In the genomic region with DNA sequence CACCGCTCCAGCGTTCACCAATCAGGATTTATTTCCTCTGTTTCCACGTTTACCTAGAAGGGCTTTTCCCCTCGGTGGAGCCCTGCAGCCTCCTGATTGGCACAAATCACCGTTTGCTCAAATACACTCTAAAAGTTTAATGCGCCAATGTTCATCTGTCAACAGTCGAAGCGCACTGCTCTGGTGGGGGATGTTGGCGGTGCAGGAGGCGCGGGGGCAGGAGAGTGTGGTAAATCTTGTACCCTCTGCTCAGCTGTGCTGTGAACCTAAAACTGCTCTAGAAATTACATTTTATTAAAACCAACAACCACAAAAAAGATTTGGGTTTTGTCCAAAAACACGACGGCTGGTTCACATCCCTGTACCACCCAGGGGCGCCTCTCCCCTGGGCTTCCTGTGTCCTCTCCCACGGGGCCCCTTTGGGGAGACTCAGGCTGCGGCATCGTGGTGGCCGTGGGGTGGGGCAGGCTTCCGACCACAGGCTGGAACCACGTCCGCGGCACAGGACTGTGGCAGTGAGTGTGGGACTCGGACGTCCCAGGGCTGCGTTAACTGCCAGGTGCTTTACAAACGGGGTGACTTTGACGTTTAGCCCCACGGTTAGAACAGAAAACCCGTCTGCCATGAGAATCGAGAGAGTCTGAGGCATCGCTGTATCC, we compare ENCODE assay signal across 1 cellular context.
A peak's percentile ranks its signal among the peaks of the same experiment; 100 is the strongest.
TF ChIP-seq lines count a peak whose summit lies in the region.

No MANE protein-coding gene starts in this region.

TF ChIP-seq in K562, 482 proteins besides CTCF, POLR2A, EP300 and RAD21:
- TF ChIP-seq RBM34 (IDR thresholded peaks at IDR 0.05; ENCODE audit: borderline replicate concordance, insufficient read depth, low read length), result no peak
- TF ChIP-seq, protein P1, sequence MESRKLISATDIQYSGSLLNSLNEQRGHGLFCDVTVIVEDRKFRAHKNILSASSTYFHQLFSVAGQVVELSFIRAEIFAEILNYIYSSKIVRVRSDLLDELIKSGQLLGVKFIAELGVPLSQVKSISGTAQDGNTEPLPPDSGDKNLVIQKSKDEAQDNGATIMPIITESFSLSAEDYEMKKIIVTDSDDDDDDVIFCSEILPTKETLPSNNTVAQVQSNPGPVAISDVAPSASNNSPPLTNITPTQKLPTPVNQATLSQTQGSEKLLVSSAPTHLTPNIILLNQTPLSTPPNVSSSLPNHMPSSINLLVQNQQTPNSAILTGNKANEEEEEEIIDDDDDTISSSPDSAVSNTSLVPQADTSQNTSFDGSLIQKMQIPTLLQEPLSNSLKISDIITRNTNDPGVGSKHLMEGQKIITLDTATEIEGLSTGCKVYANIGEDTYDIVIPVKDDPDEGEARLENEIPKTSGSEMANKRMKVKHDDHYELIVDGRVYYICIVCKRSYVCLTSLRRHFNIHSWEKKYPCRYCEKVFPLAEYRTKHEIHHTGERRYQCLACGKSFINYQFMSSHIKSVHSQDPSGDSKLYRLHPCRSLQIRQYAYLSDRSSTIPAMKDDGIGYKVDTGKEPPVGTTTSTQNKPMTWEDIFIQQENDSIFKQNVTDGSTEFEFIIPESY (CRISPR knock-in tag; IDR thresholded peaks at IDR 0.05), result peak; percentile 92
